Comparison of ENCODE assay signal across 8 cellular contexts in the genomic region with DNA sequence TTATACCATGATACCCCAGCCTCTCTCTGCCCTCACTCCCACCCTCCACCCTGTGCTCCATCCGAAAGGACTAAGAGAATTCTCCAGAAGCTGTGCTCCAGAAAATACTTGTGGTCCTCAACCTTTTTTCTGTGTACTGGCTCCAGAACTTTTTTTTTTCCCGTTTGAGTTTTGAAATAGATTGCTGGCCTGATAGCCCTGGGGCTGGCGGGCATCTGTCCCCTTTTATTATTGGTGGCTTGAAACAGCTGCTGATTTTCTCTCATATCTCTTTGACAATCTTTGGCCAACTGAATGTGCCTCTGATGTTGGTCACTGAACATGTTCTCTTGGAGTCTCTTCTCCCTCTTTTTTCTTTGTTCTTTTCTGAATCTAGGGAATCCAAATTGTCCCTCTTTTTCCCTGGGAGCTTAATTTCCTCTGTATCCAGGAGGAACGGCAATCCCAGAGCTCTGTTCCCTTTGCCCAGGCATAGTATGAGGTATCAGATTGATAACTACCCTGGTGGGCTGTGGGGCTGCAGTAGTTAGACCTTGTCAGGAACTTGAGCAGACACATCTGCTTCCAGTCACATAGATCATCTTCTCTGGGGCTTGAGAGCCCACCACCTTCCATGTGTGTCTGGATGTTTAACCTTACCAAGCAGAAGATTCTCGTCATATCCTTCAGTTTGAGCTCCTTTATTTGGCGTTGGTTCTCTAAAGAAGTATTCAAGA. TPM values are rescaled to one million over a fixed set of nuclear protein-coding genes. Genes with fewer than 3 reads are reported as not detected.
A peak's percentile ranks its signal among the peaks of the same experiment; 100 is the strongest.
DNase-seq lines count a peak whose midpoint lies in the region; ATAC-seq, FAIRE-seq and TF ChIP-seq lines count a peak whose summit lies in the region.

No MANE protein-coding gene starts in this region.

- H3K56ac ChIP-seq in mesendoderm (ENCODE audit: low read length) = peak overlapping the region; percentile 31

- CTCF ChIA-PET in K562 (lab: Yijun Ruan, JAX; ENCODE audit: low intra/inter-chr PET ratio) = interaction anchor here (0.7 to 2.7 kb wide), 3 partner anchors 106 to 1005 kb away, joined by 3 to 17 read pairs (median 5); a partner anchor contains a TSS

- peaks cover 43% of the 10 kb centered on the region for H4K20me1 ChIP-seq in K562 (replicated peaks; ENCODE audit: control insufficient read depth, insufficient read depth, low read length)

- in situ Hi-C loops in K562 (cut with MboI) = loop anchor here (5.0 kb wide), 1 partner anchor 123 kb away; a partner anchor contains a TSS

- no peak overlapping the region for H3K27ac ChIP-seq in K562 (ENCODE audit: extremely low read depth, low read depth, low read length)
- H3K27ac ChIP-seq in mesendoderm (ENCODE audit: low read depth, low read length) = no peak overlapping the region
- H3K27ac ChIP-seq in upper lobe of left lung = peak overlapping the region; percentile 86 to 96 (median 92)

- H3K9ac ChIP-seq in K562 (ENCODE audit: insufficient read depth in 1 of 2, low read depth in 2 of 2, low read length in 2 of 2) (peak overlapping the region; percentile 39 to 69; a peak in 3 of 4 replicates), mesendoderm (ENCODE audit: low read length) (no peak overlapping the region)

- H3K4ac ChIP-seq in mesendoderm (ENCODE audit: low read depth, low read length) = no peak overlapping the region

- H3K79me2 ChIP-seq in K562 (ENCODE audit: control insufficient read depth, insufficient read depth, low read length) = peaks cover 37% of the 10 kb centered on the region
- H3K79me2 ChIP-seq in mesendoderm (ENCODE audit: control insufficient read depth, insufficient read depth, low read length) = no peaks in the 10 kb centered on the region

- FAIRE-seq in K562 (lab: Jason Lieb, UNC) = peak; percentile 44

- ATAC-seq in K562 (no peak), upper lobe of left lung (ENCODE audit: low FRiP score in 2 of 2) (no peak), GM18498 (IDR thresholded peaks at IDR 0.05; ENCODE audit: unreplicated experiment) (no peak)

- H4K5ac ChIP-seq in mesendoderm (ENCODE audit: low read length) = no peak overlapping the region

- peaks cover 57% of the 10 kb centered on the region for H3K4me1 Mint-ChIP-seq in activated naive CD4-positive, alpha-beta T cell treated with anti-CD3 and anti-CD28 coated beads, Interleukin-2, amount 50 U/mL, for 24 hours

- H3K4me3 ChIP-seq in K562 = peak overlapping the region; percentile 73
- H3K4me3 ChIP-seq in mesendoderm (ENCODE audit: low read length) = no peak overlapping the region
- H3K4me3 ChIP-seq in upper lobe of left lung = peak overlapping the region in 3 of 4 donors; percentile 84 to 88 (median 85)

- DNase-seq in activated naive CD4-positive, alpha-beta T cell treated with Interleukin-2 at 50 U/mL for 16 hours = no peak
- DNase-seq in K562 (ENCODE audit: extremely low read depth in 1 of 4, low spot score in 3 of 4) = no peak
- no peak for DNase-seq in mesendoderm
- DNase-seq in upper lobe of left lung = no peak
- no peak for DNase-seq in epidermal melanocyte (ENCODE audit: insufficient read length, low spot score)
- DNase-seq in RKO (ENCODE audit: low spot score) = no peak

- H3K18ac ChIP-seq in mesendoderm (ENCODE audit: low read length) = no peak overlapping the region

- TF ChIP-seq CTCF in K562 (IDR thresholded peaks at IDR 0.05 in 2 of 3, conservative IDR thresholded peaks at IDR 0.05 in 1 of 3; ENCODE audit: insufficient read depth in 2 of 3, low read depth in 1 of 3, low read length in 3 of 3) (no peak), upper lobe of left lung (IDR thresholded peaks at IDR 0.05) (no peak)

- H3K9me3 ChIP-seq in K562 (replicated peaks; ENCODE audit: control insufficient read depth, insufficient read depth, low read depth, low read length) (no peaks in the 10 kb centered on the region), upper lobe of left lung (no peaks in the 10 kb centered on the region)

- H3K36me3 ChIP-seq in K562 (ENCODE audit: control insufficient read depth, insufficient read depth, low read length) = peaks cover 7% of the 10 kb centered on the region; the same call in 1 of the 3 replicates
- H3K36me3 ChIP-seq in mesendoderm (ENCODE audit: control insufficient read depth, insufficient read depth, low read length) = no peaks in the 10 kb centered on the region
- peaks cover 5 to 26% (median 20%) of the 10 kb centered on the region in 4 donors for H3K36me3 ChIP-seq in upper lobe of left lung

- no peak overlapping the region for H2BK120ac ChIP-seq in mesendoderm (ENCODE audit: low read depth, low read length)

- no TSS peak for BruUV-seq in K562 (replicated peaks; lab: Mats Ljungman, UMichigan)

- POLR2A ChIA-PET in K562 (lab: Yijun Ruan, JAX) = interaction anchor here (0.7 to 3.5 kb wide), 17 partner anchors 9 to 1107 kb away, joined by 3 to 29 read pairs (median 4); a partner anchor contains a TSS

- no peak overlapping the region for H2AFZ ChIP-seq in K562 (ENCODE audit: low read depth, low read length)

- H3K4me1 ChIP-seq in K562 (replicated peaks in 1 of 2; ENCODE audit: control insufficient read depth in 2 of 2, insufficient read depth in 2 of 2, low read length in 2 of 2) = peaks cover 26 to 28% of the 10 kb centered on the region in 2 experiments; a peak in 4 of 5 replicates
- no peaks in the 10 kb centered on the region for H3K4me1 ChIP-seq in mesendoderm (ENCODE audit: control insufficient read depth, low read depth, low read length)
- peaks cover 19 to 34% (median 25%) of the 10 kb centered on the region in 4 donors for H3K4me1 ChIP-seq in upper lobe of left lung

- H3K9me3 Mint-ChIP-seq in activated naive CD4-positive, alpha-beta T cell treated with anti-CD3 and anti-CD28 coated beads, Interleukin-2, amount 50 U/mL, for 24 hours = no peaks in the 10 kb centered on the region

- intact Hi-C loops in K562 (cut with micrococcal nuclease) = loop anchor here (2.0 kb wide), 2 partner anchors 19 to 71 kb away; no protein-coding TSS in a partner anchor

- no peak overlapping the region for H2BK15ac ChIP-seq in mesendoderm (replicated peaks; ENCODE audit: low read depth)

- H3K36me3 Mint-ChIP-seq in activated naive CD4-positive, alpha-beta T cell treated with anti-CD3 and anti-CD28 coated beads, Interleukin-2, amount 50 U/mL, for 24 hours = peaks cover 7% of the 10 kb centered on the region

- H3K27me3 Mint-ChIP-seq in activated naive CD4-positive, alpha-beta T cell treated with anti-CD3 and anti-CD28 coated beads, Interleukin-2, amount 50 U/mL, for 24 hours = no peaks in the 10 kb centered on the region

- no peak overlapping the region for H2BK5ac ChIP-seq in mesendoderm (ENCODE audit: low read length)

- no peak overlapping the region for H3K23ac ChIP-seq in mesendoderm (ENCODE audit: low read length)

- peaks cover 0 to 5% of the 10 kb centered on the region in 2 experiments; a peak in 2 of 5 replicates for H3K27me3 ChIP-seq in K562 (ENCODE audit: control insufficient read depth in 2 of 2, insufficient read depth in 2 of 2, low read length in 2 of 2)
- no peaks in the 10 kb centered on the region for H3K27me3 ChIP-seq in mesendoderm (ENCODE audit: insufficient read depth, low read length, poor library complexity)
- H3K27me3 ChIP-seq in upper lobe of left lung = no peaks in the 10 kb centered on the region

- TF ChIP-seq RAD21 in K562 (CRISPR knock-in tag; conservative IDR thresholded peaks at IDR 0.05 in 1 of 2, IDR thresholded peaks at IDR 0.05 in 1 of 2) = no peak

- H3K4me2 ChIP-seq in K562 (ENCODE audit: insufficient read depth, low read length) (peak overlapping the region; percentile 92), mesendoderm (ENCODE audit: low read length) (no peak overlapping the region)

- H3K27ac Mint-ChIP-seq in activated naive CD4-positive, alpha-beta T cell treated with anti-CD3 and anti-CD28 coated beads, Interleukin-2, amount 50 U/mL, for 24 hours = peak overlapping the region; percentile 88

- peak overlapping the region; percentile 97 for H3K4me3 Mint-ChIP-seq in activated naive CD4-positive, alpha-beta T cell treated with anti-CD3 and anti-CD28 coated beads, Interleukin-2, amount 50 U/mL, for 24 hours

- H4K8ac ChIP-seq in mesendoderm (ENCODE audit: low read depth, low read length) = no peak overlapping the region

- H3K79me1 ChIP-seq in mesendoderm (ENCODE audit: low read length) = no peaks in the 10 kb centered on the region

- WGBS in K562 (ENCODE audit: insufficient coverage, low coverage, missing lambda C conversion rate) = 36% methylated on average over 6 of the region's 6 CpGs
- WGBS in mesendoderm (ENCODE audit: extremely low coverage, insufficient coverage, low lambda C conversion rate) = no CpG with 5 or more reads among the region's 6 CpGs
- 56 to 60% methylated on average over 6 of the region's 6 CpGs for WGBS in upper lobe of left lung, 2 donors

- H3K9me1 ChIP-seq in K562 (ENCODE audit: control insufficient read depth, insufficient read depth, low read length) = peaks cover 5% of the 10 kb centered on the region

- no peak for TF ChIP-seq EP300 in K562 (IDR thresholded peaks at IDR 0.05; ENCODE audit: low read length)
- TF ChIP-seq EP300 in upper lobe of left lung (IDR thresholded peaks at IDR 0.05) = no peak

- H2AK5ac ChIP-seq in mesendoderm (ENCODE audit: low read length) = no peak overlapping the region

- TF ChIP-seq POLR2A in K562 (conservative IDR thresholded peaks at IDR 0.05) (no peak), upper lobe of left lung (IDR thresholded peaks at IDR 0.05) (no peak)

RNA-seq across cellular contexts. Expression of a gene that starts 1.6 kb away (rescaled TPM):
- 15.0 and 29.8 TPM in 2 replicates for total RNA-seq in K562 (2011; cell fraction: chromatin; rRNA removed; ENCODE audit: low replicate concordance)
- total RNA-seq in K562 (2011; cell fraction: nucleolus; rRNA removed) = 15.7 and 18.3 TPM in 2 replicates
- 17.1 and 18.0 TPM in 2 replicates for total RNA-seq in K562 (2011; cell fraction: nucleoplasm; rRNA removed)
- 3.8 and 5.1 TPM in 2 replicates for total RNA-seq in K562 (2014; rRNA removed)
- total RNA-seq in K562 (2014; rRNA removed; fragmentation: Illumina TruSeq; extraction: Trizol) = 1.7 and 2.0 TPM in 2 replicates
- 3.1 and 3.3 TPM in 2 replicates for total RNA-seq in K562 (2015; rRNA removed; fragmentation: Illumina TruSeq; extraction: Trizol)
- total RNA-seq in K562 (2021) = 11.4 and 13.2 TPM in 2 replicates
- polyA plus RNA-seq in K562 (2011; rRNA removed) = 8.1 and 18.2 TPM in 2 replicates
- polyA plus RNA-seq in K562 (2011; cell fraction: cytosol; rRNA removed) = 16.0 and 18.8 TPM in 2 replicates
- polyA plus RNA-seq in K562 (2011; cell fraction: nucleus; rRNA removed) = 26.6 and 29.0 TPM in 2 replicates
- 10.8 and 20.2 TPM in 2 replicates for polyA plus RNA-seq in K562 (2012)
- 9.2 and 11.4 TPM in 2 replicates for polyA plus RNA-seq in K562 (2014; fragmentation: Illumina TruSeq; extraction: Trizol)
- polyA plus RNA-seq in K562 (2014; fragmentation: Nextera tagmentation; extraction: Ambion mirVana) = under 1 TPM; 0.14 to 0.18 TPM
- 9.5 and 9.7 TPM in 2 replicates for polyA plus RNA-seq in K562 (2014; rRNA removed)
- 7.2 TPM in 2 replicates for polyA minus RNA-seq in K562 (2011; rRNA and poly(A)+ RNA removed)
- polyA minus RNA-seq in K562 (2011; cell fraction: cytosol; rRNA and poly(A)+ RNA removed) = 6.5 and 10.1 TPM in 2 replicates
- polyA minus RNA-seq in K562 (2011; cell fraction: nucleus; rRNA and poly(A)+ RNA removed) = 5.0 and 6.9 TPM in 2 replicates
- polyA plus RNA-seq in mesendoderm (2013, experiment 1 of 2) = 10.2 TPM
- 10.4 TPM for polyA plus RNA-seq in mesendoderm (2013, experiment 2 of 2)
- total RNA-seq in upper lobe of left lung = 10 to 100 TPM; 14.8 to 48.2 (median 31.5) TPM

RNA-seq across cellular contexts. Expression of a gene that starts 46.4 kb away (rescaled TPM):
- total RNA-seq in K562 (2011; cell fraction: chromatin; rRNA removed; ENCODE audit: low replicate concordance) = 16.1 and 32.8 TPM in 2 replicates
- total RNA-seq in K562 (2011; cell fraction: nucleolus; rRNA removed) = 31.3 and 33.7 TPM in 2 replicates
- 22.9 and 25.3 TPM in 2 replicates for total RNA-seq in K562 (2011; cell fraction: nucleoplasm; rRNA removed)
- total RNA-seq in K562 (2014; rRNA removed) = 42.0 and 43.4 TPM in 2 replicates
- 10.0 and 13.5 TPM in 2 replicates for total RNA-seq in K562 (2014; rRNA removed; fragmentation: Illumina TruSeq; extraction: Trizol)
- 22.7 and 24.5 TPM in 2 replicates for total RNA-seq in K562 (2015; rRNA removed; fragmentation: Illumina TruSeq; extraction: Trizol)
- total RNA-seq in K562 (2021) = 30.9 and 37.8 TPM in 2 replicates
- 27.5 and 42.7 TPM in 2 replicates for polyA plus RNA-seq in K562 (2011; rRNA removed)
- polyA plus RNA-seq in K562 (2011; cell fraction: cytosol; rRNA removed) = 38.6 and 39.4 TPM in 2 replicates
- polyA plus RNA-seq in K562 (2011; cell fraction: nucleus; rRNA removed) = 97.0 and 136 TPM in 2 replicates
- polyA plus RNA-seq in K562 (2012) = 23.2 and 45.2 TPM in 2 replicates
- polyA plus RNA-seq in K562 (2014; fragmentation: Illumina TruSeq; extraction: Trizol) = 15.9 and 22.0 TPM in 2 replicates
- polyA plus RNA-seq in K562 (2014; fragmentation: Nextera tagmentation; extraction: Ambion mirVana) = 1 to 10 TPM; 1.3 to 1.4 TPM
- 44.6 and 45.7 TPM in 2 replicates for polyA plus RNA-seq in K562 (2014; rRNA removed)
- polyA minus RNA-seq in K562 (2011; rRNA and poly(A)+ RNA removed) = 22.7 and 23.2 TPM in 2 replicates
- 15.9 and 23.3 TPM in 2 replicates for polyA minus RNA-seq in K562 (2011; cell fraction: cytosol; rRNA and poly(A)+ RNA removed)
- polyA minus RNA-seq in K562 (2011; cell fraction: nucleus; rRNA and poly(A)+ RNA removed) = 25.7 and 35.2 TPM in 2 replicates
- 3.8 TPM for polyA plus RNA-seq in mesendoderm (2013, experiment 1 of 2)
- polyA plus RNA-seq in mesendoderm (2013, experiment 2 of 2) = 3.3 TPM
- 10 to 100 TPM in 5 of 6 donors, 1 to 10 TPM in 1; 10.0 to 39.8 (median 23.4) TPM for total RNA-seq in upper lobe of left lung

Comparison
In these comparisons a context has a peak if more than half of its experiments do, and no peak if none do; other contexts are left out.
1. H3K27ac ChIP-seq: peak in upper lobe of left lung (4 of 4); none in K562 (single experiment) and mesendoderm (single experiment).